ENCODE assay signal across 9 cellular contexts in genomic region chr1:175376194-175376593, GRCh38.
DNase-seq lines count a peak whose midpoint lies in the region; ATAC-seq, FAIRE-seq and TF ChIP-seq lines count a peak whose summit lies in the region.
"Had no signal": no experiment of that assay in that cellular context is flagged by ENCODE, and none has a peak within 500 bp of the region (broad histone marks: within the 10 kb centered on the region; RNA-seq: fewer than 3 reads in every experiment).

No MANE protein-coding gene starts in this region.

- CTCF ChIA-PET in endothelial cell of umbilical vein (lab: Charles Lee), result interaction anchor here (0.5 to 2.5 kb wide), 8 partner anchors 57 to 698 kb away, joined by 3 to 14 read pairs (median 4); no protein-coding TSS in a partner anchor

- POLR2A ChIA-PET in endothelial cell of umbilical vein (lab: Charles Lee), result no interaction called here

- DNase-seq in AG10803 (ENCODE audit: low read depth) (no peak), GM13976 (ENCODE audit: low spot score) (peak; percentile 38), NCI-H526 (lab: John Stamatoyannopoulos, UW) (peak; percentile 57 to 69), endothelial cell of umbilical vein (ENCODE audit: low read depth, low spot score) (peak; percentile 27), anterior cingulate cortex (lab: John Stamatoyannopoulos, UW) (no peak), osteoblast (ENCODE audit: insufficient read length, low spot score, missing footprints) (no peak)
- DNase-seq in activated CD4-positive, CD25-positive, alpha-beta regulatory T cell (lab: John Stamatoyannopoulos, UW), result no peak

- no peaks in the 10 kb centered on the region for H3K4me1 ChIP-seq in endothelial cell of umbilical vein (ENCODE audit: control insufficient read depth, extremely low read depth, insufficient read depth, low read length)
- no peaks in the 10 kb centered on the region for H3K4me1 ChIP-seq in osteoblast (ENCODE audit: insufficient read depth, low read length)

- TF ChIP-seq CTCF in AG10803 (conservative IDR thresholded peaks at IDR 0.05; ENCODE audit: low read length), result peak; percentile 26
- peak; percentile 41 for TF ChIP-seq CTCF in GM13976 (IDR thresholded peaks at IDR 0.05; ENCODE audit: borderline replicate concordance, control extremely low read depth, extremely low read depth, insufficient read depth, missing control alignments)
- peak; percentile 28 to 45 for TF ChIP-seq CTCF in endothelial cell of umbilical vein (IDR thresholded peaks at IDR 0.05; ENCODE audit: extremely low read depth in 1 of 2, insufficient read depth in 1 of 2, low read depth in 1 of 2, low read length in 2 of 2)
- no peak for TF ChIP-seq CTCF in osteoblast (IDR thresholded peaks at IDR 0.05; ENCODE audit: extremely low read depth, low read depth, low read length)

- H3K27me3 ChIP-seq in endothelial cell of umbilical vein (ENCODE audit: control insufficient read depth in 2 of 2, insufficient read depth in 2 of 2, low read length in 2 of 2), result no peaks in the 10 kb centered on the region
- no peaks in the 10 kb centered on the region for H3K27me3 ChIP-seq in osteoblast (ENCODE audit: insufficient read depth, low read length)

- no peaks in the 10 kb centered on the region for H3K9me1 ChIP-seq in endothelial cell of umbilical vein (replicated peaks; ENCODE audit: control insufficient read depth, extremely low read depth, insufficient read depth, low read length)

- peak; percentile 85 for FAIRE-seq in endothelial cell of umbilical vein (lab: Jason Lieb, UNC)
- FAIRE-seq: islet of Langerhans had no signal

- H3K27ac ChIP-seq in endothelial cell of umbilical vein (ENCODE audit: insufficient read depth, low read depth, low read length) (no peak overlapping the region), osteoblast (ENCODE audit: low read depth, low read length) (no peak overlapping the region)

- no TSS peak for BruUV-seq in endothelial cell of umbilical vein (replicated peaks; lab: Mats Ljungman, UMichigan)

- dilution Hi-C loops in endothelial cell of umbilical vein (cut with MboI; ENCODE audit: extremely low pct_ligation_motif_present, low sequenced_read_pairs), result no loop called here

- H3K79me2 ChIP-seq in endothelial cell of umbilical vein (ENCODE audit: control insufficient read depth, insufficient read depth, low read length) (no peaks in the 10 kb centered on the region), osteoblast (ENCODE audit: insufficient read depth, low read length) (no peaks in the 10 kb centered on the region)

- no peaks in the 10 kb centered on the region for H3K36me3 ChIP-seq in endothelial cell of umbilical vein (ENCODE audit: control insufficient read depth in 2 of 2, extremely low read depth in 1 of 2, insufficient read depth in 2 of 2, low read length in 2 of 2)
- H3K36me3 ChIP-seq in osteoblast (ENCODE audit: insufficient read depth, low read length), result no peaks in the 10 kb centered on the region

- H4K20me1 ChIP-seq in endothelial cell of umbilical vein (replicated peaks; ENCODE audit: control insufficient read depth, extremely low read depth, insufficient read depth, low read length), result no peaks in the 10 kb centered on the region
- no peaks in the 10 kb centered on the region for H4K20me1 ChIP-seq in osteoblast (ENCODE audit: insufficient read depth, low read length)

- ATAC-seq in HG02642 (IDR thresholded peaks at IDR 0.05; ENCODE audit: poor library complexity, unreplicated experiment), result no peak

- no peak for TF ChIP-seq POLR2A in endothelial cell of umbilical vein (IDR thresholded peaks at IDR 0.05; ENCODE audit: low read depth, low read length)

- no peak overlapping the region for H3K4me3 ChIP-seq in AG10803 (ENCODE audit: low read length)
- H3K4me3 ChIP-seq in endothelial cell of umbilical vein (replicated peaks in 1 of 3; ENCODE audit: insufficient read depth in 1 of 3, low read depth in 1 of 3, low read length in 3 of 3), result no peak overlapping the region
- no peak overlapping the region for H3K4me3 ChIP-seq in osteoblast (ENCODE audit: insufficient read depth, low read length)

- H3K9me3 ChIP-seq in endothelial cell of umbilical vein (replicated peaks; ENCODE audit: control insufficient read depth, insufficient read depth, low read length) (no peaks in the 10 kb centered on the region), osteoblast (ENCODE audit: low read depth, low read length) (no peaks in the 10 kb centered on the region)

- in situ Hi-C loops in GM13976 (cut with MboI; ENCODE audit: low sequenced_read_pairs, unreplicated experiment), result no loop called here

- H2AFZ ChIP-seq in endothelial cell of umbilical vein (ENCODE audit: low read depth, low read length) (no peak overlapping the region), osteoblast (ENCODE audit: low read length) (no peak overlapping the region)

- intact Hi-C loops in endothelial cell of umbilical vein (cut with micrococcal nuclease), result loop anchor here (1.0 to 10.0 kb wide), 5 partner anchors 106 to 829 kb away; partner anchors contain the start of genes COP1 and TNR

- H3K4me2 ChIP-seq in endothelial cell of umbilical vein (ENCODE audit: insufficient read depth, low read length) (no peak overlapping the region), osteoblast (ENCODE audit: insufficient read depth, low read length) (no peak overlapping the region)

- H3K9ac ChIP-seq in endothelial cell of umbilical vein (replicated peaks; ENCODE audit: extremely low read depth, insufficient read depth, low read length), result no peak overlapping the region

TF ChIP-seq in endothelial cell of umbilical vein, 7 proteins besides CTCF, POLR2A, EP300 and RAD21:
- TF ChIP-seq MYC (IDR thresholded peaks at IDR 0.05; ENCODE audit: low read depth, low read length) (no peak), EZH2 (IDR thresholded peaks at IDR 0.05; ENCODE audit: borderline replicate concordance, low read depth, low read length, severe bottlenecking) (no peak), MAX (IDR thresholded peaks at IDR 0.05; ENCODE audit: insufficient read depth, insufficient read length) (no peak), POLR2AphosphoS5 (IDR thresholded peaks at IDR 0.05; ENCODE audit: insufficient read depth, low read depth, low read length) (no peak), FOS (IDR thresholded peaks at IDR 0.05; ENCODE audit: borderline replicate concordance, insufficient read depth, low read length) (no peak), JUN (IDR thresholded peaks at IDR 0.05; ENCODE audit: borderline replicate concordance, insufficient read depth, insufficient read length, low read depth) (no peak), GATA2 (IDR thresholded peaks at IDR 0.05; ENCODE audit: insufficient read depth, insufficient read length, low read depth, low read length) (no peak)

Comparison
In these comparisons a context has a peak if more than half of its experiments do, and no peak if none do; other contexts are left out.
1. DNase-seq: peak in GM13976 (single experiment), NCI-H526 (2 of 2) and endothelial cell of umbilical vein (single experiment); none in AG10803 (single experiment), activated CD4-positive, CD25-positive, alpha-beta regulatory T cell (0 of 4), anterior cingulate cortex (0 of 58) and osteoblast (single experiment).